Comparison of ENCODE assay signal across 8 cellular contexts in genomic region chr17:72985882-72986720, GRCh38.
DNase-seq lines count a peak whose midpoint lies in the region; ATAC-seq and TF ChIP-seq lines count a peak whose summit lies in the region.

No MANE protein-coding gene starts in this region.

- H3K36me3 ChIP-seq in DND-41 (ENCODE audit: insufficient read depth, low read length) (no peaks in the 10 kb centered on the region), psoas muscle (ENCODE audit: insufficient read depth in 1 of 2, low read depth in 1 of 2) (no peaks in the 10 kb centered on the region)

- peak; percentile 58 for DNase-seq in DND-41
- DNase-seq in SK-N-DZ (ENCODE audit: low spot score) = peak; percentile 78
- DNase-seq in activated naive CD8-positive, alpha-beta T cell treated with anti-CD3 and anti-CD28 coated beads for 36 hours = peak; percentile 46
- DNase-seq in cardiac septum (ENCODE audit: low spot score) = peak; percentile 81
- peak; percentile 36 to 56 for DNase-seq in psoas muscle
- no peak for DNase-seq in DMS79 (lab: John Stamatoyannopoulos, UW)

- TF ChIP-seq CTCF in DND-41 (IDR thresholded peaks at IDR 0.05; ENCODE audit: borderline replicate concordance, extremely low read depth, low read length, poor library complexity, severe bottlenecking) (peak; percentile 84), LNCAP (IDR thresholded peaks at IDR 0.05) (peak; percentile 91), psoas muscle (IDR thresholded peaks at IDR 0.05) (peak; percentile 83)

- no peaks in the 10 kb centered on the region for H3K27me3 ChIP-seq in DND-41 (ENCODE audit: insufficient read depth, low read length, poor library complexity)
- H3K27me3 ChIP-seq in psoas muscle (ENCODE audit: insufficient read depth in 3 of 3, low read length in 2 of 3) = no peaks in the 10 kb centered on the region

- H3K9ac ChIP-seq in DND-41 (ENCODE audit: low read depth, low read length) = no peak overlapping the region

- no peak overlapping the region for H2AFZ ChIP-seq in DND-41 (ENCODE audit: low read depth, low read length)

- H3K4me3 Mint-ChIP-seq in activated naive CD8-positive, alpha-beta T cell treated with anti-CD3 and anti-CD28 coated beads for 36 hours = no peak overlapping the region

- H3K27me3 Mint-ChIP-seq in activated naive CD8-positive, alpha-beta T cell treated with anti-CD3 and anti-CD28 coated beads for 36 hours = no peaks in the 10 kb centered on the region

- H3K27ac ChIP-seq in DND-41 (ENCODE audit: low read length) = no peak overlapping the region
- no peak overlapping the region for H3K27ac ChIP-seq in psoas muscle

- H3K9me3 ChIP-seq in DND-41 (ENCODE audit: insufficient read depth, low read length, severe bottlenecking) = no peaks in the 10 kb centered on the region
- no peaks in the 10 kb centered on the region for H3K9me3 ChIP-seq in psoas muscle

- H3K79me2 ChIP-seq in DND-41 (ENCODE audit: insufficient read depth, low read length) = no peaks in the 10 kb centered on the region

- 45 to 57% (median 45%) methylated on average over 11 of the region's 11 CpGs for WGBS in psoas muscle, 3 donors

- ATAC-seq in DND-41 (ENCODE audit: insufficient read depth, low read depth) = peak; percentile 73
- ATAC-seq in GM21723 (IDR thresholded peaks at IDR 0.05; ENCODE audit: unreplicated experiment) = peak; percentile 93
- peak; percentile 68 to 89 (median 80) for ATAC-seq in psoas muscle

- H3K36me3 Mint-ChIP-seq in activated naive CD8-positive, alpha-beta T cell treated with anti-CD3 and anti-CD28 coated beads for 36 hours = no peaks in the 10 kb centered on the region

- H4K20me1 ChIP-seq in DND-41 (ENCODE audit: insufficient read depth, low read length) = no peaks in the 10 kb centered on the region

- H3K4me2 ChIP-seq in DND-41 (ENCODE audit: insufficient read depth, low read length) = no peak overlapping the region

- peaks cover 1% of the 10 kb centered on the region for H3K4me1 Mint-ChIP-seq in activated naive CD8-positive, alpha-beta T cell treated with anti-CD3 and anti-CD28 coated beads for 36 hours

- H3K4me3 ChIP-seq in DND-41 (ENCODE audit: low read depth in 1 of 2, low read length in 2 of 2) (no peak overlapping the region), psoas muscle (no peak overlapping the region)

- no peaks in the 10 kb centered on the region for H3K4me1 ChIP-seq in DND-41 (ENCODE audit: insufficient read depth, low read length)
- H3K4me1 ChIP-seq in psoas muscle = no peaks in the 10 kb centered on the region

- H3K9me3 Mint-ChIP-seq in activated naive CD8-positive, alpha-beta T cell treated with anti-CD3 and anti-CD28 coated beads for 36 hours = no peaks in the 10 kb centered on the region

- intact Hi-C loops in cardiac septum (cut with DNase I) = loop anchor here (10.0 kb wide), 2 partner anchors 169 to 261 kb away; no protein-coding TSS in a partner anchor
- intact Hi-C loops in psoas muscle (cut with DNase I) = loop anchor here (2.0 to 5.0 kb wide), 3 partner anchors 171 to 259 kb away; no protein-coding TSS in a partner anchor

- no peak overlapping the region for H3K27ac Mint-ChIP-seq in activated naive CD8-positive, alpha-beta T cell treated with anti-CD3 and anti-CD28 coated beads for 36 hours
